In genomic region chr12:101637936-101638335, GRCh38 we compare ENCODE assay signal across 19 cellular contexts. TPM values are rescaled to one million over a fixed set of nuclear protein-coding genes. Genes with fewer than 3 reads are reported as not detected.
DNase-seq lines count a peak whose midpoint lies in the region; ATAC-seq, FAIRE-seq and TF ChIP-seq lines count a peak whose summit lies in the region.
"Had no signal": no experiment of that assay in that cellular context is flagged by ENCODE, and none has a peak within 500 bp of the region (broad histone marks: within the 10 kb centered on the region; RNA-seq: fewer than 3 reads in every experiment).

No MANE protein-coding gene starts in this region.

- H3K9ac ChIP-seq in Loucy (ENCODE audit: low read depth, low read length, poor library complexity, severe bottlenecking) (no peak overlapping the region), H1 (replicated peaks in 1 of 4; ENCODE audit: extremely low read depth in 1 of 4, low read depth in 3 of 4, low read length in 3 of 4) (no peak overlapping the region)
- H3K9ac ChIP-seq: BLaER1 treated with 17β-estradiol and CSF1 and Interleukin-3, amounts not matched to agents 10 nM and 100 nM had no signal

- CTCF ChIA-PET in H1 (lab: Charles Lee; ENCODE audit: partially characterized antibody) = no interaction called here

- in situ Hi-C loops in GM13976 (cut with MboI; ENCODE audit: low sequenced_read_pairs, unreplicated experiment) = no loop called here

- H3K23me2 ChIP-seq in H1 (ENCODE audit: low read depth, low read length) = no peaks in the 10 kb centered on the region

- no peaks in the 10 kb centered on the region for H3K36me3 Mint-ChIP-seq in activated T-cell treated with anti-CD3 and anti-CD28 coated beads, Interleukin-2, amount 50 U/mL, for 4 hours (ENCODE audit: insufficient read depth)

- H3K4me1 ChIP-seq in Loucy (ENCODE audit: insufficient read depth, low read length, poor library complexity, severe bottlenecking) (no peaks in the 10 kb centered on the region), H1 (replicated peaks in 1 of 4; ENCODE audit: control insufficient read depth in 3 of 4, insufficient read depth in 4 of 4, low read length in 3 of 4) (0 out of 7 replicates have a peak, but pooled peaks cover 0 to 4% (median 0%) of the 10 kb centered on the region in 4 experiments), mucosa of descending colon (ENCODE audit: low read depth) (no peaks in the 10 kb centered on the region)

- H3K4me1 Mint-ChIP-seq in activated T-cell treated with anti-CD3 and anti-CD28 coated beads, Interleukin-2, amount 50 U/mL, for 4 hours (ENCODE audit: low read depth) = peaks cover 5% of the 10 kb centered on the region

- no peaks in the 10 kb centered on the region for H4K20me1 ChIP-seq in Loucy (ENCODE audit: insufficient read depth, low read length, poor library complexity, severe bottlenecking)
- H4K20me1 ChIP-seq in H1 (replicated peaks in 1 of 2; ENCODE audit: control insufficient read depth in 1 of 2, insufficient read depth in 2 of 2, low read length in 2 of 2) = no peaks in the 10 kb centered on the region
- H4K20me1 ChIP-seq: BLaER1 treated with 17β-estradiol and CSF1 and Interleukin-3, amounts not matched to agents 10 nM and 100 nM had no signal

- H3K4ac ChIP-seq in H1 (replicated peaks; ENCODE audit: insufficient read length, low read depth, low read length) = no peak overlapping the region

- H3K14ac ChIP-seq in H1 (ENCODE audit: insufficient read length) = no peak overlapping the region

- no peaks in the 10 kb centered on the region for H3K79me1 ChIP-seq in H1 (ENCODE audit: low read depth, low read length)

- H3K9me3 ChIP-seq in Loucy (ENCODE audit: insufficient read depth, low read depth, low read length) (no peaks in the 10 kb centered on the region), H1 (ENCODE audit: insufficient read depth in 2 of 2, low read depth in 1 of 2, low read length in 1 of 2) (no peaks in the 10 kb centered on the region), mucosa of descending colon (no peaks in the 10 kb centered on the region)

- no peak overlapping the region for H2BK20ac ChIP-seq in H1 (ENCODE audit: low read length)

- H3K56ac ChIP-seq in H1 (replicated peaks; ENCODE audit: insufficient read length, low read depth, low read length) = no peak overlapping the region

- no peaks in the 10 kb centered on the region for H3K27me3 ChIP-seq in Loucy (ENCODE audit: insufficient read depth, low read length, poor library complexity, severe bottlenecking)
- peaks cover 1 to 16% (median 7%) of the 10 kb centered on the region in 4 experiments; a peak in 5 of 7 replicates for H3K27me3 ChIP-seq in H1 (replicated peaks in 1 of 4; ENCODE audit: control insufficient read depth in 3 of 4, extremely low read depth in 1 of 4, insufficient read depth in 3 of 4, low read length in 3 of 4)

- H3K79me2 ChIP-seq in Loucy (ENCODE audit: insufficient read depth, low read length) = no peaks in the 10 kb centered on the region
- no peaks in the 10 kb centered on the region for H3K79me2 ChIP-seq in H1 (ENCODE audit: control insufficient read depth in 1 of 2, insufficient read depth in 2 of 2, low read length in 2 of 2)

- H3K36me3 ChIP-seq in Loucy (ENCODE audit: insufficient read depth, low read length) (no peaks in the 10 kb centered on the region), H1 (ENCODE audit: control insufficient read depth in 2 of 4, insufficient read depth in 4 of 4, low read length in 3 of 4) (no peaks in the 10 kb centered on the region), mucosa of descending colon (ENCODE audit: low read depth) (no peaks in the 10 kb centered on the region)
- H3K36me3 ChIP-seq: BLaER1 treated with 17β-estradiol and CSF1 and Interleukin-3, amounts not matched to agents 10 nM and 100 nM had no signal

- no peaks in the 10 kb centered on the region for H3K9me3 Mint-ChIP-seq in activated T-cell treated with anti-CD3 and anti-CD28 coated beads, Interleukin-2, amount 50 U/mL, for 4 hours
- H3K9me3 Mint-ChIP-seq: CD4-positive, alpha-beta T cell had no signal

- H2BK12ac ChIP-seq in H1 (ENCODE audit: low read depth, low read length) = no peak overlapping the region

- no peak overlapping the region for H2BK120ac ChIP-seq in H1 (replicated peaks; ENCODE audit: low read depth, low read length)

- no peaks in the 10 kb centered on the region for H3F3A ChIP-seq in Loucy (ENCODE audit: low read depth)

- no peak overlapping the region for H4K8ac ChIP-seq in H1 (ENCODE audit: extremely low read depth, insufficient read depth, low read length)

- no peak for TF ChIP-seq RAD21 in H1 (IDR thresholded peaks at IDR 0.05 in 1 of 2, conservative IDR thresholded peaks at IDR 0.05 in 1 of 2; ENCODE audit: low read depth in 2 of 2, low read length in 2 of 2)

- DNase-seq in Daoy (ENCODE audit: low read depth) = peak; percentile 37
- DNase-seq in H1 (ENCODE audit: low read depth in 1 of 2, low spot score in 2 of 2) = no peak
- no peak for DNase-seq in mucosa of descending colon
- no peak for DNase-seq in activated T-cell treated with anti-CD3 and anti-CD28 coated beads, Interleukin-2, amount 50 U/mL, for 4 hours
- no peak for DNase-seq in GM13976 (ENCODE audit: low spot score)
- DNase-seq: 8988T; ACHN; Calu3; CD4-positive, alpha-beta T cell; DMS 273 treated with DMSO at 0.1 percent for 48 hours; H9 had no signal

- no peak for TF ChIP-seq EP300 in H1 (IDR thresholded peaks at IDR 0.05; ENCODE audit: borderline replicate concordance in 1 of 2, low read depth in 2 of 2, low read length in 2 of 2)

- peak; percentile 33 for ATAC-seq in mucosa of descending colon
- ATAC-seq in GM19452 (IDR thresholded peaks at IDR 0.05; ENCODE audit: unreplicated experiment) = no peak
- ATAC-seq in HG02610 (IDR thresholded peaks at IDR 0.05; ENCODE audit: unreplicated experiment) = no peak
- ATAC-seq in activated T-cell treated with anti-CD3 and anti-CD28 coated beads, Interleukin-2, amount 50 U/mL, for 4 hours = no peak
- ATAC-seq: HepG2 had no signal

- no peak overlapping the region for H3K23ac ChIP-seq in H1 (ENCODE audit: insufficient read length)

- H2AFZ ChIP-seq in Loucy (ENCODE audit: low read length) (0 out of 2 replicates have a peak overlapping the region, but pooled peaks have one; percentile 19), H1 (ENCODE audit: low read length) (0 out of 2 replicates have a peak overlapping the region, but pooled peaks have one; percentile 2)

- no peak for FAIRE-seq in H1 (lab: Jason Lieb, UNC)
- FAIRE-seq: GM12891, GM19239, HepG2, HTR-8/SVneo had no signal

- POLR2A ChIA-PET in H1 (lab: Charles Lee; ENCODE audit: partially characterized antibody) = no interaction called here

- no peak overlapping the region for H4K5ac ChIP-seq in H1 (ENCODE audit: insufficient read length, low read depth, low read length)

- H3K18ac ChIP-seq in H1 (ENCODE audit: extremely low read depth, low read length) = no peak overlapping the region

- H3K27me3 Mint-ChIP-seq in activated T-cell treated with anti-CD3 and anti-CD28 coated beads, Interleukin-2, amount 50 U/mL, for 4 hours (ENCODE audit: low read depth) = peaks cover 26% of the 10 kb centered on the region

- TF ChIP-seq POLR2A in H1 (IDR thresholded peaks at IDR 0.05; ENCODE audit: control extremely low read depth in 1 of 2, low read depth in 2 of 2, low read length in 2 of 2) = no peak

- TF ChIP-seq CTCF in Loucy (conservative IDR thresholded peaks at IDR 0.05; ENCODE audit: low read length) = no peak
- TF ChIP-seq CTCF in H1 (IDR thresholded peaks at IDR 0.05; ENCODE audit: control extremely low read depth in 1 of 3, insufficient read depth in 1 of 3, low read depth in 1 of 3, low read length in 3 of 3) = no peak
- TF ChIP-seq CTCF in mucosa of descending colon (IDR thresholded peaks at IDR 0.05) = no peak
- no peak for TF ChIP-seq CTCF in GM13976 (IDR thresholded peaks at IDR 0.05; ENCODE audit: borderline replicate concordance, control extremely low read depth, extremely low read depth, insufficient read depth, missing control alignments)

- no peak overlapping the region for H3K27ac ChIP-seq in H1 (ENCODE audit: low read depth, low read length)
- H3K27ac ChIP-seq: BLaER1 treated with 17β-estradiol and CSF1 and Interleukin-3, amounts not matched to agents 10 nM and 100 nM had no signal

- H3K4me3 Mint-ChIP-seq in activated T-cell treated with anti-CD3 and anti-CD28 coated beads, Interleukin-2, amount 50 U/mL, for 4 hours = no peak overlapping the region
- H3K4me3 Mint-ChIP-seq: CD4-positive, alpha-beta T cell; H9 had no signal

- H2AK5ac ChIP-seq in H1 (ENCODE audit: low read depth, low read length) = no peak overlapping the region

- H3K4me3 ChIP-seq in Loucy (ENCODE audit: low read length, poor library complexity, severe bottlenecking) (no peak overlapping the region), H1 (ENCODE audit: extremely low read depth in 1 of 4, insufficient read depth in 2 of 4, low read depth in 3 of 4, low read length in 4 of 4) (no peak overlapping the region), mucosa of descending colon (no peak overlapping the region)
- H3K4me3 ChIP-seq: BLaER1 treated with 17β-estradiol and CSF1 and Interleukin-3, amounts not matched to agents 10 nM and 100 nM had no signal

- no peak overlapping the region for H2BK15ac ChIP-seq in H1 (ENCODE audit: low read length)

- intact Hi-C loops in mucosa of descending colon (cut with DNase I, micrococcal nuclease) = no loop called here

- H2BK5ac ChIP-seq in H1 (ENCODE audit: low read depth, low read length) = no peak overlapping the region

- H3K9me2 ChIP-seq in Loucy (replicated peaks; ENCODE audit: low read depth, low read length) = no peaks in the 10 kb centered on the region

- no peak overlapping the region for H4K91ac ChIP-seq in H1 (replicated peaks; ENCODE audit: insufficient read length, low read length)

- H3K4me2 ChIP-seq in Loucy (ENCODE audit: low read depth, low read length, poor library complexity, severe bottlenecking) = no peak overlapping the region
- H3K4me2 ChIP-seq in H1 (ENCODE audit: insufficient read depth in 1 of 2, low read depth in 2 of 2, low read length in 2 of 2) = no peak overlapping the region

- 88% methylated on average over 3 of the region's 3 CpGs; no CpG with 5 or more reads in 1 of the 2 experiments for WGBS in H1 (ENCODE audit: extremely low coverage in 1 of 2, insufficient coverage in 1 of 2, insufficient read length in 1 of 2, insufficient replicate concordance in 2 of 2, low coverage in 1 of 2, low lambda C conversion rate in 2 of 2, missing lambda C conversion rate in 1 of 2), 2 experiments

RNA-seq across cellular contexts. Expression of gene MYBPC1, which starts 43.2 kb away (rescaled TPM):
- not detected in 2 replicates for total RNA-seq in Daoy (2014; rRNA removed; shearing (Covaris generic))
- total RNA-seq in H1 (2021; fragmentation: NEBNext Ultra II Directional; extraction: Animal tissue kit (Norgen Biotek cat#: 25700)) = not detected in 2 replicates
- polyA plus RNA-seq in H1 (2011; rRNA removed) = not detected in 2 replicates
- polyA plus RNA-seq in H1 (2011; cell fraction: cytosol; rRNA removed) = not detected
- not detected for polyA plus RNA-seq in H1 (2011; cell fraction: nucleus; rRNA removed)
- not detected in 4 replicates for polyA plus RNA-seq in H1 (2012, experiment 1 of 2)
- not detected for polyA plus RNA-seq in H1 (2012, experiment 2 of 2)
- 0.04 TPM for polyA plus RNA-seq in H1 (2013, experiment 1 of 2)
- 0.02 TPM for polyA plus RNA-seq in H1 (2013, experiment 2 of 2)
- not detected in 2 replicates for polyA minus RNA-seq in H1 (2011; rRNA and poly(A)+ RNA removed)
- polyA minus RNA-seq in H1 (2011; cell fraction: cytosol; rRNA and poly(A)+ RNA removed) = not detected
- polyA minus RNA-seq in H1 (2011; cell fraction: nucleus; rRNA and poly(A)+ RNA removed) = not detected
- 10 to 100 TPM in 2 of 3 donors, 1 to 10 TPM in 1; 9.3 to 12.6 (median 10.0) TPM for total RNA-seq in mucosa of descending colon
- total RNA-seq in activated T-cell treated with anti-CD3 and anti-CD28 coated beads, Interleukin-2, amount 50 U/mL, for 4 hours = not detected
- total RNA-seq: Calu3; CD4-positive, alpha-beta T cell; H9 had no signal

RNA-seq across cellular contexts. Expression of gene CHPT1, which starts 59.5 kb away (rescaled TPM):
- 32.6 and 38.8 TPM in 2 replicates for total RNA-seq in Daoy (2014; rRNA removed; shearing (Covaris generic))
- 22.5 and 23.3 TPM in 2 replicates for total RNA-seq in H1 (2021; fragmentation: NEBNext Ultra II Directional; extraction: Animal tissue kit (Norgen Biotek cat#: 25700))
- 8.1 and 13.3 TPM in 2 replicates for polyA plus RNA-seq in H1 (2011; rRNA removed)
- polyA plus RNA-seq in H1 (2011; cell fraction: cytosol; rRNA removed) = 13.8 TPM
- 25.0 TPM for polyA plus RNA-seq in H1 (2011; cell fraction: nucleus; rRNA removed)
- 12.0 to 18.4 TPM (median 14.4 TPM) in 4 replicates for polyA plus RNA-seq in H1 (2012, experiment 1 of 2)
- polyA plus RNA-seq in H1 (2012, experiment 2 of 2) = 22.0 TPM
- polyA plus RNA-seq in H1 (2013, experiment 1 of 2) = 20.1 TPM
- polyA plus RNA-seq in H1 (2013, experiment 2 of 2) = 20.8 TPM
- 4.1 and 6.3 TPM in 2 replicates for polyA minus RNA-seq in H1 (2011; rRNA and poly(A)+ RNA removed)
- polyA minus RNA-seq in H1 (2011; cell fraction: cytosol; rRNA and poly(A)+ RNA removed) = 13.0 TPM
- 42.9 TPM for polyA minus RNA-seq in H1 (2011; cell fraction: nucleus; rRNA and poly(A)+ RNA removed)
- 10 to 100 TPM; 86.7 to 98.2 (median 97.2) TPM for total RNA-seq in mucosa of descending colon
- total RNA-seq in activated T-cell treated with anti-CD3 and anti-CD28 coated beads, Interleukin-2, amount 50 U/mL, for 4 hours = 10 to 100 TPM; 16.3 to 18.2 (median 16.5) TPM

Comparison
In these comparisons a context has a peak if more than half of its experiments do, and no peak if none do; other contexts are left out.
1. RNA of gene MYBPC1, which starts 43.2 kb away (total RNA-seq): 9.3 to 12.6 TPM in mucosa of descending colon; not detected in Daoy, not detected in H1 and not detected in activated T-cell treated with anti-CD3 and anti-CD28 coated beads, Interleukin-2, amount 50 U/mL, for 4 hours; every median in the first group is over 10 times any median in the second.